In the genomic region with DNA sequence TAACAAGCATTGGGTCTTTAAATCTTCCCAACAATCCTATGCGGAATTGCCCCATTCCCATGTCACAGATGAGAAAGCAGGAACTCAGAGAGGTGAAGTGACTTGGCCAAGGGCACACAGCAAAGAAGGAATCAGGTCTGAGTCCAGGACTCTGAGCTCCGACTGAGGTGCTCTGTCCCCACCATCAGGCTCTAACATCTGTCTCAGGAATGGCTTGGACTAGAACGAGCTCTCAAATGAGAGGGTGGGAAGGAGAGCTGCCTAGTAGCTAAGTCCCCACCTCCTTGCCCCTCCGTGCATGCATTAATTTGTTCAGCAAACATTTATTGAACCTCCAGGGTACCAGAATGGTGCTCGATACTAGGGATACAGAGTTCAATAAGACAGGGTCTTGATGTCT, we compare ENCODE assay signal across 9 cellular contexts. TPM values are rescaled to one million over a fixed set of nuclear protein-coding genes. Genes with fewer than 3 reads are reported as not detected.
DNase-seq lines count a peak whose midpoint lies in the region; ATAC-seq and TF ChIP-seq lines count a peak whose summit lies in the region.
"Had no signal": no experiment of that assay in that cellular context is flagged by ENCODE, and none has a peak within 500 bp of the region (broad histone marks: within the 10 kb centered on the region; RNA-seq: fewer than 3 reads in every experiment).

No MANE protein-coding gene starts in this region.

- H3K36me3 Mint-ChIP-seq in activated CD4-positive, alpha-beta T cell treated with anti-CD3 and anti-CD28 coated beads, Interleukin-2, amount 10 ng/mL, durations not matched to agents 7 days and 5 days (ENCODE audit: low read depth): no peaks in the 10 kb centered on the region

- CTCF ChIA-PET in activated CD4-positive, alpha-beta T cell treated with anti-CD3 and anti-CD28 coated beads, Interleukin-2, amount 10 ng/mL, durations not matched to agents 7 days and 5 days (lab: Charles Lee): interaction anchor here (0.9 to 2.1 kb wide), 6 partner anchors 9 to 264 kb away, joined by 3 to 6 read pairs (median 4); a partner anchor contains a TSS

- no peak overlapping the region for H3K4me3 Mint-ChIP-seq in activated CD4-positive, alpha-beta T cell treated with anti-CD3 and anti-CD28 coated beads, Interleukin-2, amount 10 ng/mL, durations not matched to agents 7 days and 5 days

- H3K9me3 Mint-ChIP-seq in activated CD4-positive, alpha-beta T cell treated with anti-CD3 and anti-CD28 coated beads, Interleukin-2, amount 10 ng/mL, durations not matched to agents 7 days and 5 days: no peaks in the 10 kb centered on the region

- TF ChIP-seq EP300 in stomach (IDR thresholded peaks at IDR 0.05): no peak

- H3K9me3 ChIP-seq in stomach: no peaks in the 10 kb centered on the region

- H3K27ac Mint-ChIP-seq in activated CD4-positive, alpha-beta T cell treated with anti-CD3 and anti-CD28 coated beads, Interleukin-2, amount 10 ng/mL, durations not matched to agents 7 days and 5 days: peak overlapping the region; percentile 88

- TF ChIP-seq POLR2A in stomach (IDR thresholded peaks at IDR 0.05): no peak

- H3K4me1 ChIP-seq in foreskin keratinocyte (peaks cover 12% of the 10 kb centered on the region), stomach (peaks cover 37 to 58% (median 41%) of the 10 kb centered on the region in 4 donors)

- TF ChIP-seq CTCF in VCaP (conservative IDR thresholded peaks at IDR 0.05) (no peak), foreskin keratinocyte (conservative IDR thresholded peaks at IDR 0.05) (no peak), stomach (IDR thresholded peaks at IDR 0.05) (no peak)

- intact Hi-C loops in stomach (cut with DNase I; ENCODE audit: low total_unique reads): no loop called here

- peak overlapping the region; percentile 59 for H3K27ac ChIP-seq in VCaP
- H3K27ac ChIP-seq in foreskin keratinocyte: peak overlapping the region; percentile 24
- H3K27ac ChIP-seq in stomach: peak overlapping the region; percentile 69 to 91 (median 81)

- 60 to 75% (median 68%) methylated on average over 5 of the region's 5 CpGs for WGBS in stomach, 5 donors

- no peak for DNase-seq in activated CD4-positive, alpha-beta T cell treated with anti-CD3 and anti-CD28 coated beads, Interleukin-2, amount 10 ng/mL, durations not matched to agents 7 days and 5 days
- no peak for DNase-seq in activated CD4-positive, alpha-beta T cell treated with anti-CD3 and anti-CD28 coated beads, Interleukin-2, amount 50 U/mL, for 1 hour
- no peak for DNase-seq in foreskin keratinocyte
- no peak for DNase-seq in stomach
- DNase-seq in NCI-H82 treated with DMSO at 0.1 percent for 48 hours (lab: John Stamatoyannopoulos, UW; ENCODE audit: unreplicated experiment): no peak
- DNase-seq in mucosa of gallbladder (ENCODE audit: low spot score): no peak
- DNase-seq: activated gamma-delta T cell had no signal

- peaks cover 0 to 30% (median 0%) of the 10 kb centered on the region in 4 donors for H3K36me3 ChIP-seq in stomach

- no peaks in the 10 kb centered on the region for H3K27me3 Mint-ChIP-seq in activated CD4-positive, alpha-beta T cell treated with anti-CD3 and anti-CD28 coated beads, Interleukin-2, amount 10 ng/mL, durations not matched to agents 7 days and 5 days

- peaks cover 24% of the 10 kb centered on the region for H3K4me1 Mint-ChIP-seq in activated CD4-positive, alpha-beta T cell treated with anti-CD3 and anti-CD28 coated beads, Interleukin-2, amount 10 ng/mL, durations not matched to agents 7 days and 5 days

- ATAC-seq in foreskin keratinocyte (no peak), HG02571 (IDR thresholded peaks at IDR 0.05; ENCODE audit: unreplicated experiment) (no peak)

- H3K4me3 ChIP-seq in stomach: no peak overlapping the region

- POLR2A ChIA-PET in activated CD4-positive, alpha-beta T cell treated with anti-CD3 and anti-CD28 coated beads, Interleukin-2, amount 10 ng/mL, durations not matched to agents 7 days and 5 days (lab: Charles Lee): no interaction called here

- H3K27me3 ChIP-seq in foreskin keratinocyte (no peaks in the 10 kb centered on the region), stomach (no peaks in the 10 kb centered on the region)

RNA-seq across cellular contexts. Expression of a gene that starts 26.7 kb away (rescaled TPM):
- not detected for total RNA-seq in activated CD4-positive, alpha-beta T cell treated with anti-CD3 and anti-CD28 coated beads, Interleukin-2, amount 10 ng/mL, durations not matched to agents 7 days and 5 days
- total RNA-seq in foreskin keratinocyte (22.5 and 28.4 TPM in 2 replicates), stomach (1,000 to 10,000 TPM in 1 of 5 donors, 100 to 1,000 TPM in 4; 139 to 1,043 (median 270) TPM), mucosa of gallbladder (367 TPM)
- polyA plus RNA-seq in foreskin keratinocyte (19.7 and 24.1 TPM in 2 replicates), stomach (10 to 100 TPM; 13.6 to 46.4 (median 23.9) TPM)

RNA-seq across cellular contexts. Expression of a gene that starts 46.4 kb away (rescaled TPM):
- total RNA-seq in activated CD4-positive, alpha-beta T cell treated with anti-CD3 and anti-CD28 coated beads, Interleukin-2, amount 10 ng/mL, durations not matched to agents 7 days and 5 days: 10 to 100 TPM; 31.1 to 34.2 TPM
- total RNA-seq in foreskin keratinocyte (35.6 and 38.8 TPM in 2 replicates), stomach (10 to 100 TPM in 4 of 5 donors, 1 to 10 TPM in 1; 7.5 to 36.6 (median 23.2) TPM), mucosa of gallbladder (40.6 TPM)
- polyA plus RNA-seq in foreskin keratinocyte (12.0 and 15.0 TPM in 2 replicates), stomach (10 to 100 TPM in 2 of 3 donors, 1 to 10 TPM in 1; 8.3 to 18.8 (median 16.0) TPM)

RNA-seq across cellular contexts. Expression of a gene that starts 58.1 kb away (rescaled TPM):
- 100 to 1,000 TPM; 108 to 139 TPM for total RNA-seq in activated CD4-positive, alpha-beta T cell treated with anti-CD3 and anti-CD28 coated beads, Interleukin-2, amount 10 ng/mL, durations not matched to agents 7 days and 5 days
- 39.5 and 46.4 TPM in 2 replicates for total RNA-seq in foreskin keratinocyte
- polyA plus RNA-seq in foreskin keratinocyte: 63.6 and 74.2 TPM in 2 replicates
- total RNA-seq in stomach: 100 to 1,000 TPM; 170 to 429 (median 221) TPM
- 1,000 to 10,000 TPM in 1 of 3 donors, 100 to 1,000 TPM in 1, 10 to 100 TPM in 1; 63.4 to 1,211 (median 106) TPM for polyA plus RNA-seq in stomach
- total RNA-seq in mucosa of gallbladder: 117 TPM

Comparison
In these comparisons a context has a peak if more than half of its experiments do, and no peak if none do; other contexts are left out.
1. H3K27ac ChIP-seq: peak in every context shown above with its lines; median percentile 81 in stomach; 59 in VCaP; 24 in foreskin keratinocyte.
2. RNA of a gene that starts 26.7 kb away (total RNA-seq): 367 TPM in mucosa of gallbladder (single experiment), 139 to 1,043 TPM in stomach and 22.5 to 28.4 TPM in foreskin keratinocyte; not detected in activated CD4-positive, alpha-beta T cell treated with anti-CD3 and anti-CD28 coated beads, Interleukin-2, amount 10 ng/mL, durations not matched to agents 7 days and 5 days; every median in the first group is over 10 times any median in the second.